29 cellular contexts compared by ENCODE assay signal in the genomic region with DNA sequence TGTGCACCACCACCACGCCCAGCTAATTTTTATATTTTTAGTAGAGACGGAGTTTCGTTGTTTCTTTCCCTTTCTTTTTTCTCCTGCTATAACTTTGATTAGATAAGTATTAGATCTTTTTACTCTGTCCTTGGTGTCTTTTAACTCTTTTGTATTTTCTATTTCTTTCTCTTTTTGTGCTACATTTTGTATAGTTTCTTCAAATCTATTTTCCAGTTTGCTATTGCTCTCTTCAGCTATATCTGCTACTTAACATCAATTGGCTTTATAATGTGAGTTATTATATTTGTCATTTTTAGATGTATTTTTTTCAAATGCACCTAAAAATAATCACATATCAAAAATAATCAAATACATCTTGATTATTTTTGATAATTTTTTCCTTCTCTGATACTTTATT.
"Had no signal": no experiment of that assay in that cellular context is flagged by ENCODE, and none has a peak within 500 bp of the region (broad histone marks: within the 10 kb centered on the region; RNA-seq: fewer than 3 reads in every experiment).

No MANE protein-coding gene starts in this region.

- H3K9me3 ChIP-seq: colonic mucosa, left lung, psoas muscle, testis, tibial artery had no signal

- H3K36me3 Mint-ChIP-seq: neural progenitor cell, type B pancreatic cell had no signal

- H3K4me1 ChIP-seq: colonic mucosa, neural progenitor cell, psoas muscle, testis had no signal

- H3K27me3 Mint-ChIP-seq: type B pancreatic cell had no signal

- H3K27me3 ChIP-seq: colonic mucosa, gastroesophageal sphincter, heart right ventricle, left lung, neural progenitor cell, spleen, testis, tibial artery had no signal

- H3K4me3 ChIP-seq: colonic mucosa, gastroesophageal sphincter, heart right ventricle, left lung, neural progenitor cell, psoas muscle, skin epidermis, spleen, testis, tibial artery had no signal

- H3K36me3 ChIP-seq: colonic mucosa, gastroesophageal sphincter, heart right ventricle, left lung, neural progenitor cell, spleen, tibial artery had no signal

- H3K9me3 Mint-ChIP-seq: dendritic cell treated with granulocyte-macrophage colony-stimulating factor and Interleukin-4, amounts not matched to agents 40 ng/mL and 50 ng/mL, for 4 days; type B pancreatic cell had no signal

- ATAC-seq: esophagus mucosa; gastroesophageal sphincter; heart right ventricle; left cardiac atrium; left lung; naive thymus-derived CD4-positive, alpha-beta T cell; psoas muscle; right cardiac atrium; stimulated activated memory B cell treated with anti-CD40 and anti-IgM and Interleukin-4, amounts not matched to agents 10 μg/mL and 1 μg/mL and 100 μg/mL, for 72 hours; stimulated activated naive CD8-positive, alpha-beta T cell treated with anti-CD3 and anti-CD28 coated beads, Interleukin-15, Interleukin-2, amounts not matched to agents 100 U/mL and 50 U/mL, for 24 hours had no signal

- FAIRE-seq: islet of Langerhans had no signal

- H3K27ac Mint-ChIP-seq: dendritic cell treated with granulocyte-macrophage colony-stimulating factor and Interleukin-4, amounts not matched to agents 40 ng/mL and 50 ng/mL, for 4 days; endodermal cell; naive thymus-derived CD4-positive, alpha-beta T cell; nephron; neural progenitor cell; stimulated activated memory B cell treated with anti-CD40 and anti-IgM and Interleukin-4, amounts not matched to agents 10 μg/mL and 1 μg/mL and 100 μg/mL, for 72 hours; type B pancreatic cell had no signal

- H3K4me3 Mint-ChIP-seq: dendritic cell treated with granulocyte-macrophage colony-stimulating factor and Interleukin-4, amounts not matched to agents 40 ng/mL and 50 ng/mL, for 4 days; endodermal cell; naive thymus-derived CD4-positive, alpha-beta T cell; nephron; neural progenitor cell; stimulated activated memory B cell treated with anti-CD40 and anti-IgM and Interleukin-4, amounts not matched to agents 10 μg/mL and 1 μg/mL and 100 μg/mL, for 72 hours; type B pancreatic cell had no signal

- DNase-seq: colonic mucosa; effector CD8-positive, alpha-beta T cell; endodermal cell; foreskin fibroblast; heart right ventricle; hippocampal formation; left cardiac atrium; left lung; mesendoderm; midbrain; naive thymus-derived CD4-positive, alpha-beta T cell; posterior cingulate gyrus; psoas muscle; right cardiac atrium; spleen; stimulated activated CD4-positive, alpha-beta T cell treated with anti-CD3 and anti-CD28 coated beads, Interleukin-4, amount 100 ng/mL, for 4 hours; stimulated activated naive CD8-positive, alpha-beta T cell treated with anti-CD3 and anti-CD28 coated beads, Interleukin-15, Interleukin-2, amounts not matched to agents 100 U/mL and 50 U/mL, for 24 hours; substantia nigra; testis; tibial artery had no signal

- H3K4me2 ChIP-seq: neural progenitor cell had no signal

- H3K27ac ChIP-seq: colonic mucosa, left lung, neural progenitor cell, psoas muscle, skin epidermis, spleen, testis had no signal

- H3K4me1 Mint-ChIP-seq: neural progenitor cell; stimulated activated memory B cell treated with anti-CD40 and anti-IgM and Interleukin-4, amounts not matched to agents 10 μg/mL and 1 μg/mL and 100 μg/mL, for 72 hours had no signal

- H2AFZ ChIP-seq: neural progenitor cell had no signal

- H3K9ac ChIP-seq: neural progenitor cell had no signal
